20 cellular contexts compared by ENCODE assay signal in genomic region chr2:30649278-30649677, GRCh38.
DNase-seq lines count a peak whose midpoint lies in the region; ATAC-seq lines count a peak whose summit lies in the region.
"Had no signal": no experiment of that assay in that cellular context is flagged by ENCODE, and none has a peak within 500 bp of the region (broad histone marks: within the 10 kb centered on the region; RNA-seq: fewer than 3 reads in every experiment).

No MANE protein-coding gene starts in this region.

- no peak overlapping the region for H2AK5ac ChIP-seq in trophoblast cell (ENCODE audit: low read length)

- H3K4me3 Mint-ChIP-seq in stimulated activated effector memory CD8-positive, alpha-beta T cell treated with anti-CD3 and anti-CD28 coated beads, Interleukin-12 subunit alpha, Interleukin-12 subunit beta, amount 100 ng/mL, for 72 hours, result no peak overlapping the region
- H3K4me3 Mint-ChIP-seq in activated CD8-positive, alpha-beta T cell treated with anti-CD3 and anti-CD28 coated beads, Interleukin-2, amount 10 ng/mL, durations not matched to agents 7 days and 5 days, result no peak overlapping the region
- H3K4me3 Mint-ChIP-seq: CD8-positive, alpha-beta T cell had no signal

- H3K23ac ChIP-seq in trophoblast cell (ENCODE audit: low read length), result no peak overlapping the region

- no peaks in the 10 kb centered on the region for H3K79me1 ChIP-seq in trophoblast cell (ENCODE audit: low read length)

- no peak overlapping the region for H4K8ac ChIP-seq in trophoblast cell (ENCODE audit: low read depth, low read length)

- DNase-seq in G401 (ENCODE audit: low spot score) (peak; percentile 44), NCI-H446 (lab: John Stamatoyannopoulos, UW) (peak; percentile 37 to 67), middle frontal gyrus (ENCODE audit: extremely low spot score, low spot score) (peak; percentile 17), trophoblast cell (no peak)
- no peak for DNase-seq in stimulated activated effector memory CD8-positive, alpha-beta T cell treated with anti-CD3 and anti-CD28 coated beads, Interleukin-12 subunit alpha, Interleukin-12 subunit beta, amount 100 ng/mL, for 72 hours (ENCODE audit: low spot score in 2 of 2)
- DNase-seq in activated CD8-positive, alpha-beta T cell treated with anti-CD3 and anti-CD28 coated beads, Interleukin-2, amount 10 ng/mL, durations not matched to agents 7 days and 5 days, result no peak
- DNase-seq: ACHN; CD8-positive, alpha-beta T cell; GF-D8; MM.1S; NCI-H1092; NCI-H1436; NCI-H187 treated with DMSO at 0.1 percent for 48 hours; NCI-H2107; NCI-H510A treated with DMSO at 0.1 percent for 48 hours had no signal

- H2BK12ac ChIP-seq in trophoblast cell (ENCODE audit: low read length), result no peak overlapping the region

- H3K4me3 ChIP-seq in trophoblast cell (ENCODE audit: low read depth, low read length), result no peak overlapping the region
- H3K4me3 ChIP-seq: BLaER1 treated with 17β-estradiol and CSF1 and Interleukin-3, amounts not matched to agents 10 nM and 100 nM; SJSA1 had no signal

- H3K4me1 Mint-ChIP-seq in stimulated activated effector memory CD8-positive, alpha-beta T cell treated with anti-CD3 and anti-CD28 coated beads, Interleukin-12 subunit alpha, Interleukin-12 subunit beta, amount 100 ng/mL, for 72 hours, result no peaks in the 10 kb centered on the region
- no peaks in the 10 kb centered on the region for H3K4me1 Mint-ChIP-seq in activated CD8-positive, alpha-beta T cell treated with anti-CD3 and anti-CD28 coated beads, Interleukin-2, amount 10 ng/mL, durations not matched to agents 7 days and 5 days (ENCODE audit: low read depth)

- H3K79me2 ChIP-seq in trophoblast cell (ENCODE audit: control insufficient read depth, insufficient read depth, low read length, poor library complexity), result no peaks in the 10 kb centered on the region

- in situ Hi-C loops in G401 (cut with HindIII; ENCODE audit: low sequenced_read_pairs), result no loop called here

- H3K27ac Mint-ChIP-seq in stimulated activated effector memory CD8-positive, alpha-beta T cell treated with anti-CD3 and anti-CD28 coated beads, Interleukin-12 subunit alpha, Interleukin-12 subunit beta, amount 100 ng/mL, for 72 hours, result no peak overlapping the region
- no peak overlapping the region for H3K27ac Mint-ChIP-seq in activated CD8-positive, alpha-beta T cell treated with anti-CD3 and anti-CD28 coated beads, Interleukin-2, amount 10 ng/mL, durations not matched to agents 7 days and 5 days
- H3K27ac Mint-ChIP-seq: CD8-positive, alpha-beta T cell had no signal

- no peaks in the 10 kb centered on the region for H3K9me3 Mint-ChIP-seq in stimulated activated effector memory CD8-positive, alpha-beta T cell treated with anti-CD3 and anti-CD28 coated beads, Interleukin-12 subunit alpha, Interleukin-12 subunit beta, amount 100 ng/mL, for 72 hours
- H3K9me3 Mint-ChIP-seq in activated CD8-positive, alpha-beta T cell treated with anti-CD3 and anti-CD28 coated beads, Interleukin-2, amount 10 ng/mL, durations not matched to agents 7 days and 5 days (ENCODE audit: insufficient read depth), result no peaks in the 10 kb centered on the region
- H3K9me3 Mint-ChIP-seq: CD8-positive, alpha-beta T cell had no signal

- POLR2A ChIA-PET in activated CD8-positive, alpha-beta T cell treated with anti-CD3 and anti-CD28 coated beads, Interleukin-2, amount 10 ng/mL, durations not matched to agents 7 days and 5 days (lab: Charles Lee), result no interaction called here

- H2BK120ac ChIP-seq in trophoblast cell (ENCODE audit: insufficient read depth, low read length, poor library complexity), result no peak overlapping the region

- H3K36me3 Mint-ChIP-seq in stimulated activated effector memory CD8-positive, alpha-beta T cell treated with anti-CD3 and anti-CD28 coated beads, Interleukin-12 subunit alpha, Interleukin-12 subunit beta, amount 100 ng/mL, for 72 hours, result no peaks in the 10 kb centered on the region
- H3K36me3 Mint-ChIP-seq in activated CD8-positive, alpha-beta T cell treated with anti-CD3 and anti-CD28 coated beads, Interleukin-2, amount 10 ng/mL, durations not matched to agents 7 days and 5 days (ENCODE audit: low read depth), result peaks cover 2% of the 10 kb centered on the region

- H3K4me1 ChIP-seq in trophoblast cell (ENCODE audit: control insufficient read depth in 1 of 2, insufficient read depth in 2 of 2, low read length in 2 of 2), result peaks cover 2 to 5% of the 10 kb centered on the region in 2 experiments
- H3K4me1 ChIP-seq: BLaER1 treated with 17β-estradiol and CSF1 and Interleukin-3, amounts not matched to agents 10 nM and 100 nM had no signal

- H2BK5ac ChIP-seq in trophoblast cell (ENCODE audit: low read depth, low read length, poor library complexity), result no peak overlapping the region

- H3K9me3 ChIP-seq in trophoblast cell (ENCODE audit: insufficient read depth, low read depth, low read length), result no peaks in the 10 kb centered on the region
- H3K9me3 ChIP-seq: BLaER1 treated with 17β-estradiol and CSF1 and Interleukin-3, amounts not matched to agents 10 nM and 100 nM; SJSA1 had no signal

- H3K14ac ChIP-seq in trophoblast cell (ENCODE audit: low read length), result no peak overlapping the region

- H3K27ac ChIP-seq in trophoblast cell (ENCODE audit: low read depth, low read length), result no peak overlapping the region
- H3K27ac ChIP-seq: BLaER1 treated with 17β-estradiol and CSF1 and Interleukin-3, amounts not matched to agents 10 nM and 100 nM; SJSA1 had no signal

- CTCF ChIA-PET in activated CD8-positive, alpha-beta T cell treated with anti-CD3 and anti-CD28 coated beads, Interleukin-2, amount 10 ng/mL, durations not matched to agents 7 days and 5 days (lab: Charles Lee), result no interaction called here

- H3K18ac ChIP-seq in trophoblast cell (ENCODE audit: low read length), result peak overlapping the region; percentile 28

- H2AFZ ChIP-seq in trophoblast cell (ENCODE audit: insufficient read depth, low read length, poor library complexity), result no peak overlapping the region

- H3K36me3 ChIP-seq in trophoblast cell (ENCODE audit: control insufficient read depth in 1 of 2, insufficient read depth in 2 of 2, low read length in 2 of 2), result no peaks in the 10 kb centered on the region
- H3K36me3 ChIP-seq: SJSA1 had no signal

- H3K27me3 ChIP-seq in trophoblast cell (ENCODE audit: insufficient read depth, low read length), result no peaks in the 10 kb centered on the region
- H3K27me3 ChIP-seq: BLaER1 treated with 17β-estradiol and CSF1 and Interleukin-3, amounts not matched to agents 10 nM and 100 nM; SJSA1 had no signal

- no peak overlapping the region for H3K4me2 ChIP-seq in trophoblast cell (ENCODE audit: low read length)
- H3K4me2 ChIP-seq: BLaER1 treated with 17β-estradiol and CSF1 and Interleukin-3, amounts not matched to agents 10 nM and 100 nM had no signal

- H3K4ac ChIP-seq in trophoblast cell (ENCODE audit: low read depth, low read length), result no peak overlapping the region

- no CpG with 5 or more reads among the region's 4 CpGs for WGBS in trophoblast cell (ENCODE audit: extremely low coverage, insufficient coverage, insufficient read length)

- no peak overlapping the region for H3K9ac ChIP-seq in trophoblast cell (ENCODE audit: low read length)
- H3K9ac ChIP-seq: BLaER1 treated with 17β-estradiol and CSF1 and Interleukin-3, amounts not matched to agents 10 nM and 100 nM had no signal

- no peak overlapping the region for H4K91ac ChIP-seq in trophoblast cell (ENCODE audit: low read depth, low read length)

- H3K27me3 Mint-ChIP-seq in activated CD8-positive, alpha-beta T cell treated with anti-CD3 and anti-CD28 coated beads, Interleukin-2, amount 10 ng/mL, durations not matched to agents 7 days and 5 days (ENCODE audit: low read depth), result no peaks in the 10 kb centered on the region

- ATAC-seq in stimulated activated effector memory CD8-positive, alpha-beta T cell treated with anti-CD3 and anti-CD28 coated beads, Interleukin-12 subunit alpha, Interleukin-12 subunit beta, amount 100 ng/mL, for 72 hours, result no peak
- no peak for ATAC-seq in activated CD8-positive, alpha-beta T cell treated with anti-CD3 and anti-CD28 coated beads, Interleukin-2, amount 10 ng/mL, durations not matched to agents 7 days and 5 days
- ATAC-seq in HG03025 (IDR thresholded peaks at IDR 0.05; ENCODE audit: low FRiP score, unreplicated experiment), result no peak
- ATAC-seq: CD8-positive, alpha-beta T cell; HCT116; Right ventricle myocardium inferior had no signal

- no peak overlapping the region for H4K12ac ChIP-seq in trophoblast cell (ENCODE audit: low read depth, low read length)

Comparison
In these comparisons a context has a peak if more than half of its experiments do, and no peak if none do; other contexts are left out.
1. DNase-seq: peak in G401 (single experiment), NCI-H446 (2 of 2) and middle frontal gyrus (single experiment); none in trophoblast cell (0 of 2), stimulated activated effector memory CD8-positive, alpha-beta T cell treated with anti-CD3 and anti-CD28 coated beads, Interleukin-12 subunit alpha, Interleukin-12 subunit beta, amount 100 ng/mL, for 72 hours (0 of 2) and activated CD8-positive, alpha-beta T cell treated with anti-CD3 and anti-CD28 coated beads, Interleukin-2, amount 10 ng/mL, durations not matched to agents 7 days and 5 days (single experiment).